In genomic region chr9:135885100-135885853, GRCh38 we compare ENCODE assay signal across 13 cellular contexts. TPM values are rescaled to one million over a fixed set of nuclear protein-coding genes. Genes with fewer than 3 reads are reported as not detected.
DNase-seq lines count a peak whose midpoint lies in the region; ATAC-seq, FAIRE-seq and TF ChIP-seq lines count a peak whose summit lies in the region.
"Had no signal": no experiment of that assay in that cellular context is flagged by ENCODE, and none has a peak within 500 bp of the region (broad histone marks: within the 10 kb centered on the region; RNA-seq: fewer than 3 reads in every experiment).

No MANE protein-coding gene starts in this region.

- peak overlapping the region; percentile 69 for H3K4me3 Mint-ChIP-seq in activated T-helper 17 cell treated with anti-CD3 and anti-CD28 coated beads, Interleukin-2, amount 50 U/mL, for 72 hours

- no peaks in the 10 kb centered on the region for H3K9me3 Mint-ChIP-seq in activated T-helper 17 cell treated with anti-CD3 and anti-CD28 coated beads, Interleukin-2, amount 50 U/mL, for 72 hours

- TF ChIP-seq CTCF in BE2C (IDR thresholded peaks at IDR 0.05; ENCODE audit: low read depth, low read length) (no peak), lower leg skin (IDR thresholded peaks at IDR 0.05) (no peak)

- peak; percentile 72 for DNase-seq in BE2C
- DNase-seq in H54 (ENCODE audit: insufficient read length, low spot score): no peak
- DNase-seq in DMS79 treated with DMSO at 0.1 percent for 48 hours (lab: John Stamatoyannopoulos, UW): no peak
- no peak for DNase-seq in lower leg skin (ENCODE audit: low spot score in 2 of 2)
- DNase-seq: kidney glomerular epithelial cell; NCI-H345; ovary; stimulated activated CD4-positive, alpha-beta T cell treated with anti-CD3 and anti-CD28 coated beads, Interleukin-4, amount 100 ng/mL, for 1 hour had no signal

- H3K36me3 Mint-ChIP-seq in activated T-helper 17 cell treated with anti-CD3 and anti-CD28 coated beads, Interleukin-2, amount 50 U/mL, for 72 hours (ENCODE audit: low read depth): peaks cover 24% of the 10 kb centered on the region

- H3K27me3 ChIP-seq in BE2C (no peaks in the 10 kb centered on the region), layer of hippocampus (ENCODE audit: control insufficient read depth, insufficient read depth, low read length) (no peaks in the 10 kb centered on the region)
- H3K27me3 ChIP-seq: ovary had no signal

- peak overlapping the region; percentile 90 for H3K27ac Mint-ChIP-seq in activated T-helper 17 cell treated with anti-CD3 and anti-CD28 coated beads, Interleukin-2, amount 50 U/mL, for 72 hours

- no peaks in the 10 kb centered on the region for H3K9me3 ChIP-seq in BE2C
- H3K9me3 ChIP-seq: ovary had no signal

- H3K36me3 ChIP-seq in BE2C: peaks cover 3% of the 10 kb centered on the region; the same call in 1 of the 2 replicates
- H3K36me3 ChIP-seq: ovary had no signal

- intact Hi-C loops in lower leg skin (cut with DNase I; ENCODE audit: low total_unique reads): no loop called here

- ATAC-seq in activated T-helper 17 cell treated with anti-CD3 and anti-CD28 coated beads, Interleukin-2, amount 50 U/mL, for 72 hours (replicated peaks): peak; percentile 42
- ATAC-seq in HG03354 (IDR thresholded peaks at IDR 0.05; ENCODE audit: poor library complexity, severe bottlenecking, unreplicated experiment): no peak
- ATAC-seq in GM19035 (IDR thresholded peaks at IDR 0.05; ENCODE audit: unreplicated experiment): no peak
- ATAC-seq: esophagus mucosa had no signal

- TF ChIP-seq POLR2A in H54 (IDR thresholded peaks at IDR 0.05; ENCODE audit: low read depth, low read length): no peak
- no peak for TF ChIP-seq POLR2A in lower leg skin (IDR thresholded peaks at IDR 0.05)

- H3K4me3 ChIP-seq in BE2C (ENCODE audit: low read depth, low read length): no peak overlapping the region
- H3K4me3 ChIP-seq in lower leg skin (ENCODE audit: low read depth, poor library complexity, severe bottlenecking): no peak overlapping the region
- H3K4me3 ChIP-seq: ovary had no signal

- H3K27ac ChIP-seq in layer of hippocampus (ENCODE audit: low read depth, low read length): peak overlapping the region; percentile 35
- H3K27ac ChIP-seq: ovary had no signal

- 66 to 68% methylated on average over 7 of the region's 7 CpGs for WGBS in lower leg skin, 2 donors

- FAIRE-seq in H54 (lab: Jason Lieb, UNC): peak; percentile 65

- peaks cover 45% of the 10 kb centered on the region for H3K4me1 ChIP-seq in BE2C

- H3K27me3 Mint-ChIP-seq in activated T-helper 17 cell treated with anti-CD3 and anti-CD28 coated beads, Interleukin-2, amount 50 U/mL, for 72 hours: no peaks in the 10 kb centered on the region

- peaks cover 56% of the 10 kb centered on the region for H3K4me1 Mint-ChIP-seq in activated T-helper 17 cell treated with anti-CD3 and anti-CD28 coated beads, Interleukin-2, amount 50 U/mL, for 72 hours

RNA-seq across cellular contexts. Expression of gene CAMSAP1, which starts 22.1 kb away (rescaled TPM):
- 42.9 TPM for polyA plus RNA-seq in BE2C (2012; ENCODE audit: insufficient read depth, insufficient read length, low read depth)
- total RNA-seq in activated T-helper 17 cell treated with anti-CD3 and anti-CD28 coated beads, Interleukin-2, amount 50 U/mL, for 72 hours: 10 to 100 TPM; 37.8 to 46.2 TPM
- 10 to 100 TPM; 32.2 to 46.1 (median 34.0) TPM for total RNA-seq in lower leg skin
